In genomic region chr10:96017227-96017687, GRCh38 we compare ENCODE assay signal across 9 cellular contexts. TPM values are rescaled to one million over a fixed set of nuclear protein-coding genes. Genes with fewer than 3 reads are reported as not detected.
DNase-seq lines count a peak whose midpoint lies in the region; ATAC-seq and TF ChIP-seq lines count a peak whose summit lies in the region.
"Had no signal": no experiment of that assay in that cellular context is flagged by ENCODE, and none has a peak within 500 bp of the region (broad histone marks: within the 10 kb centered on the region; RNA-seq: fewer than 3 reads in every experiment).

No MANE protein-coding gene starts in this region.

- no peaks in the 10 kb centered on the region for H3K27me3 Mint-ChIP-seq in activated naive CD4-positive, alpha-beta T cell treated with anti-CD3 and anti-CD28 coated beads for 36 hours (ENCODE audit: low read depth)

- no peak overlapping the region for H3K4me2 ChIP-seq in OCI-LY1 (ENCODE audit: low read length)

- no peaks in the 10 kb centered on the region for H3K27me3 ChIP-seq in OCI-LY1 (ENCODE audit: insufficient read depth, low read length)

- H3K9me3 Mint-ChIP-seq in activated naive CD4-positive, alpha-beta T cell treated with anti-CD3 and anti-CD28 coated beads for 36 hours, result no peaks in the 10 kb centered on the region
- H3K9me3 Mint-ChIP-seq: T-helper 1 cell treated with Interleukin-12 subunit alpha and Interleukin-12 subunit beta and Interleukin-4 antibody, amounts not matched to agents 30 μg/mL and 1 μg/mL, for 36 hours had no signal

- no peak overlapping the region for H3K4me3 ChIP-seq in OCI-LY1 (ENCODE audit: low read depth, low read length, poor library complexity, severe bottlenecking)

- H3K36me3 ChIP-seq in OCI-LY1 (ENCODE audit: insufficient read depth, low read length), result no peaks in the 10 kb centered on the region

- ATAC-seq in GM19324 (IDR thresholded peaks at IDR 0.05; ENCODE audit: low FRiP score, unreplicated experiment) (peak; percentile 67), Right ventricle myocardium superior (ENCODE audit: poor library complexity) (peak; percentile 80), GM21528 (IDR thresholded peaks at IDR 0.05; ENCODE audit: low FRiP score, unreplicated experiment) (no peak)

- H3K4me1 ChIP-seq in OCI-LY1 (ENCODE audit: insufficient read depth, low read length, severe bottlenecking), result no peaks in the 10 kb centered on the region

- H3K4me1 Mint-ChIP-seq in activated naive CD4-positive, alpha-beta T cell treated with anti-CD3 and anti-CD28 coated beads for 36 hours (ENCODE audit: low read depth), result no peaks in the 10 kb centered on the region

- TF ChIP-seq CTCF in OCI-LY1 (IDR thresholded peaks at IDR 0.05; ENCODE audit: low read length), result peak; percentile 60

- intact Hi-C loops in activated naive CD4-positive, alpha-beta T cell treated with anti-CD3 and anti-CD28 coated beads for 36 hours (cut with micrococcal nuclease), result loop anchor here (1.0 to 10.0 kb wide), 5 partner anchors 72 to 323 kb away; partner anchors contain the start of gene CC2D2B
- intact Hi-C loops in Right ventricle myocardium superior (cut with DNase I), result loop anchor here (5.0 to 10.0 kb wide), 2 partner anchors 280 to 318 kb away; no protein-coding TSS in a partner anchor

- H2AFZ ChIP-seq in OCI-LY1 (ENCODE audit: low read length), result no peak overlapping the region

- no peak overlapping the region for H3K9ac ChIP-seq in OCI-LY1 (ENCODE audit: low read length)

- H3K9me3 ChIP-seq in OCI-LY1 (ENCODE audit: low read length), result no peaks in the 10 kb centered on the region

- no peak overlapping the region for H3K27ac ChIP-seq in OCI-LY1 (ENCODE audit: low read depth, low read length, poor library complexity, severe bottlenecking)

- no peaks in the 10 kb centered on the region for H3K9me2 ChIP-seq in OCI-LY1 (ENCODE audit: low read depth, low read length)

- H3K79me2 ChIP-seq in OCI-LY1 (ENCODE audit: insufficient read depth, low read length), result no peaks in the 10 kb centered on the region

- H3F3A ChIP-seq in OCI-LY1 (ENCODE audit: insufficient read depth, low read length), result no peaks in the 10 kb centered on the region

- CTCF ChIA-PET in activated naive CD4-positive, alpha-beta T cell treated with anti-CD3 and anti-CD28 coated beads for 36 hours (lab: Charles Lee), result interaction anchor here (0.5 to 3.5 kb wide), 28 partner anchors 9 to 688 kb away, joined by 3 to 24 read pairs (median 4); partner anchors contain the start of genes TCTN3 and ZNF518A

- H3K4me3 Mint-ChIP-seq in activated naive CD4-positive, alpha-beta T cell treated with anti-CD3 and anti-CD28 coated beads for 36 hours, result no peak overlapping the region
- H3K4me3 Mint-ChIP-seq: T-helper 1 cell treated with Interleukin-12 subunit alpha and Interleukin-12 subunit beta and Interleukin-4 antibody, amounts not matched to agents 30 μg/mL and 1 μg/mL, for 36 hours had no signal

- DNase-seq in COR-L47 (lab: John Stamatoyannopoulos, UW), result peak; percentile 20
- peak; percentile 27 for DNase-seq in HT1080 (ENCODE audit: low read depth)
- peak; percentile 53 for DNase-seq in activated naive CD4-positive, alpha-beta T cell treated with anti-CD3 and anti-CD28 coated beads for 36 hours
- no peak for DNase-seq in Right ventricle myocardium superior
- peak; percentile 69 for DNase-seq in pons (ENCODE audit: low spot score)

- H4K20me1 ChIP-seq in OCI-LY1 (ENCODE audit: insufficient read depth, low read length), result no peaks in the 10 kb centered on the region

- no peaks in the 10 kb centered on the region for H3K36me3 Mint-ChIP-seq in activated naive CD4-positive, alpha-beta T cell treated with anti-CD3 and anti-CD28 coated beads for 36 hours (ENCODE audit: low read depth)

- no peak overlapping the region for H3K27ac Mint-ChIP-seq in activated naive CD4-positive, alpha-beta T cell treated with anti-CD3 and anti-CD28 coated beads for 36 hours
- H3K27ac Mint-ChIP-seq: T-helper 1 cell treated with Interleukin-12 subunit alpha and Interleukin-12 subunit beta and Interleukin-4 antibody, amounts not matched to agents 30 μg/mL and 1 μg/mL, for 36 hours had no signal

RNA-seq across cellular contexts. Expression of gene CCNJ, which starts 26.1 kb away (rescaled TPM):
- 3.0 and 6.8 TPM in 2 replicates for total RNA-seq in HT1080 (2014; rRNA removed; shearing (Covaris generic))
- 5.9 and 7.8 TPM in 2 replicates for polyA plus RNA-seq in HT1080 (2015; cell fraction: cytosol; rRNA removed)
- 6.3 and 8.5 TPM in 2 replicates for polyA plus RNA-seq in HT1080 (2015; cell fraction: nucleus; rRNA removed)
- total RNA-seq in activated naive CD4-positive, alpha-beta T cell treated with anti-CD3 and anti-CD28 coated beads for 36 hours, result 1 to 10 TPM; 3.2 to 3.6 TPM
- 2.4 TPM for total RNA-seq in Right ventricle myocardium superior
